In genomic region chr14:64986578-64987571, GRCh38 we compare ENCODE assay signal across 1 cellular context.
TF ChIP-seq lines count a peak whose summit lies in the region.

TSS of gene FNTB (plus strand) at chr14:64986895. CDS start at chr14:64986954, 59 bp downstream.

TF ChIP-seq in A549, 52 proteins besides CTCF, POLR2A, EP300 and RAD21 (continued from another document):
- TF ChIP-seq MAZ (IDR thresholded peaks at IDR 0.05; ENCODE audit: borderline replicate concordance, low read depth, low read length) (0 out of 2 replicates have a peak, but pooled peaks have one; percentile 57), CBX2 (IDR thresholded peaks at IDR 0.05; ENCODE audit: borderline replicate concordance, low read depth) (no peak), BHLHE40 (IDR thresholded peaks at IDR 0.05; ENCODE audit: low read depth, low read length) (peak; percentile 1; the same call in 1 of the 2 replicates), CHD2 (IDR thresholded peaks at IDR 0.05; ENCODE audit: low read length, partially characterized antibody) (peak; percentile 3), CEBPB (IDR thresholded peaks at IDR 0.05) (peak in 1 of 2 experiments; percentile 84; a peak in 2 of 4 replicates)
